30 cellular contexts compared by ENCODE assay signal in genomic region chr3:58298189-58298588, GRCh38.
"Had no signal": no experiment of that assay in that cellular context is flagged by ENCODE, and none has a peak within 500 bp of the region (broad histone marks: within the 10 kb centered on the region; RNA-seq: fewer than 3 reads in every experiment).

No MANE protein-coding gene starts in this region.

- H3K4me1 Mint-ChIP-seq: activated CD4-positive, alpha-beta memory T cell treated with anti-CD3 and anti-CD28 coated beads, Interleukin-2, amount 10 ng/mL, durations not matched to agents 7 days and 5 days; activated CD4-positive, alpha-beta T cell treated with anti-CD3 and anti-CD28 coated beads, Interleukin-2, amount 10 ng/mL, durations not matched to agents 7 days and 5 days; activated naive CD4-positive, alpha-beta T cell treated with anti-CD3 and anti-CD28 coated beads, Interleukin-2, amount 10 ng/mL, durations not matched to agents 7 days and 5 days; nephron; stimulated activated memory B cell treated with anti-CD40 and anti-IgM and Interleukin-4, amounts not matched to agents 10 μg/mL and 1 μg/mL and 100 μg/mL, for 72 hours; T-helper 17 cell had no signal

- H3K9me3 ChIP-seq: colonic mucosa, gastrocnemius medialis, ovary, sigmoid colon, stomach, suprapubic skin, transverse colon had no signal

- H3K9me3 Mint-ChIP-seq: activated CD4-positive, alpha-beta memory T cell treated with anti-CD3 and anti-CD28 coated beads, Interleukin-2, amount 10 ng/mL, durations not matched to agents 7 days and 5 days; nephron; stimulated activated memory B cell treated with anti-CD40 and anti-IgM and Interleukin-4, amounts not matched to agents 10 μg/mL and 1 μg/mL and 100 μg/mL, for 72 hours had no signal

- H3K27me3 Mint-ChIP-seq: stimulated activated memory B cell treated with anti-CD40 and anti-IgM and Interleukin-4, amounts not matched to agents 10 μg/mL and 1 μg/mL and 100 μg/mL, for 72 hours had no signal

- H3K4me1 ChIP-seq: colonic mucosa, transverse colon had no signal

- H3K27ac Mint-ChIP-seq: activated CD4-positive, alpha-beta memory T cell treated with anti-CD3 and anti-CD28 coated beads, Interleukin-2, amount 10 ng/mL, durations not matched to agents 7 days and 5 days; activated CD4-positive, alpha-beta T cell treated with anti-CD3 and anti-CD28 coated beads, Interleukin-2, amount 10 ng/mL, durations not matched to agents 7 days and 5 days; activated naive CD4-positive, alpha-beta T cell treated with anti-CD3 and anti-CD28 coated beads, Interleukin-2, amount 10 ng/mL, durations not matched to agents 7 days and 5 days; activated T-cell treated with anti-CD3 and anti-CD28 coated beads, Interleukin-2, amount 50 U/mL, for 24 hours; nephron; progenitor cell of endocrine pancreas; stimulated activated memory B cell treated with anti-CD40 and anti-IgM and Interleukin-4, amounts not matched to agents 10 μg/mL and 1 μg/mL and 100 μg/mL, for 72 hours; T-helper 17 cell had no signal

- ATAC-seq: SK-N-SH treated with all-trans-retinoic acid at 6 μM for 48 hours; stimulated activated memory B cell treated with anti-CD40 and anti-IgM and Interleukin-4, amounts not matched to agents 10 μg/mL and 1 μg/mL and 100 μg/mL, for 72 hours; T-helper 17 cell had no signal

- H3K36me3 Mint-ChIP-seq: activated naive CD4-positive, alpha-beta T cell treated with anti-CD3 and anti-CD28 coated beads, Interleukin-2, amount 10 ng/mL, durations not matched to agents 7 days and 5 days had no signal

- DNase-seq: activated CD4-positive, alpha-beta memory T cell treated with anti-CD3 and anti-CD28 coated beads, Interleukin-2, amount 10 ng/mL, durations not matched to agents 7 days and 5 days; activated CD4-positive, alpha-beta T cell treated with anti-CD3 and anti-CD28 coated beads for 1 hour; activated CD4-positive, alpha-beta T cell treated with anti-CD3 and anti-CD28 coated beads, Interleukin-2, amount 10 ng/mL, durations not matched to agents 7 days and 5 days; activated CD8-positive, alpha-beta memory T cell treated with anti-CD3 and anti-CD28 coated beads, Interleukin-2, amount 50 U/mL, for 48 hours; activated gamma-delta T cell; activated naive CD4-positive, alpha-beta T cell treated with anti-CD3 and anti-CD28 coated beads, Interleukin-2, amount 10 ng/mL, durations not matched to agents 7 days and 5 days; activated T-cell treated with anti-CD3 and anti-CD28 coated beads, Interleukin-2, amount 50 U/mL, for 24 hours; amniotic stem cell; colonic mucosa; effector memory CD4-positive, alpha-beta T cell; erythroblast; glutamatergic neuron; mesendoderm; retina; sigmoid colon; small intestine; stimulated activated CD4-positive, alpha-beta T cell treated with anti-CD3 and anti-CD28 coated beads, Interleukin-4, amount 100 ng/mL, for 4 hours; stimulated activated CD8-positive, alpha-beta memory T cell treated with anti-CD3 and anti-CD28 coated beads, Interleukin-4, amount 100 ng/mL, for 48 hours; stomach; T-helper 17 cell; T1000; transverse colon had no signal

- H3K27ac ChIP-seq: colonic mucosa, ovary, sigmoid colon, stomach, suprapubic skin, transverse colon had no signal

- H3K4me3 ChIP-seq: colonic mucosa, gastrocnemius medialis, lung, ovary, sigmoid colon, stomach, suprapubic skin, transverse colon had no signal

- H3K36me3 ChIP-seq: colonic mucosa, gastrocnemius medialis, ovary, transverse colon had no signal

- H3K4me3 Mint-ChIP-seq: activated CD4-positive, alpha-beta memory T cell treated with anti-CD3 and anti-CD28 coated beads, Interleukin-2, amount 10 ng/mL, durations not matched to agents 7 days and 5 days; activated CD4-positive, alpha-beta T cell treated with anti-CD3 and anti-CD28 coated beads, Interleukin-2, amount 10 ng/mL, durations not matched to agents 7 days and 5 days; activated naive CD4-positive, alpha-beta T cell treated with anti-CD3 and anti-CD28 coated beads, Interleukin-2, amount 10 ng/mL, durations not matched to agents 7 days and 5 days; activated T-cell treated with anti-CD3 and anti-CD28 coated beads, Interleukin-2, amount 50 U/mL, for 24 hours; nephron; stimulated activated memory B cell treated with anti-CD40 and anti-IgM and Interleukin-4, amounts not matched to agents 10 μg/mL and 1 μg/mL and 100 μg/mL, for 72 hours; T-helper 17 cell had no signal

- H3K27me3 ChIP-seq: colonic mucosa, ovary, sigmoid colon, suprapubic skin had no signal
